ENCODE assay signal across 21 cellular contexts in genomic region chr12:1481326-1481725, GRCh38.
"Had no signal": no experiment of that assay in that cellular context is flagged by ENCODE, and none has a peak within 500 bp of the region (broad histone marks: within the 10 kb centered on the region; RNA-seq: fewer than 3 reads in every experiment).

No MANE protein-coding gene starts in this region.

- H3K9me3 ChIP-seq: left ventricle myocardium inferior, right atrium auricular region had no signal

- H3K4me1 ChIP-seq: right atrium auricular region had no signal

- H3K27ac ChIP-seq: left ventricle myocardium inferior, right atrium auricular region had no signal

- H3K36me3 ChIP-seq: right atrium auricular region had no signal

- H3K4me1 Mint-ChIP-seq: activated naive CD8-positive, alpha-beta T cell treated with anti-CD3 and anti-CD28 coated beads, Interleukin-2, amount 10 ng/mL, durations not matched to agents 7 days and 5 days; natural killer cell had no signal

- H3K27ac Mint-ChIP-seq: activated CD8-positive, alpha-beta T cell treated with anti-CD3 and anti-CD28 coated beads, Interleukin-2, amount 10 ng/mL, durations not matched to agents 7 days and 5 days; activated naive CD8-positive, alpha-beta T cell treated with anti-CD3 and anti-CD28 coated beads, Interleukin-2, amount 10 ng/mL, durations not matched to agents 7 days and 5 days; natural killer cell; progenitor cell of endocrine pancreas; T-helper 17 cell; type B pancreatic cell had no signal

- DNase-seq: activated CD4-positive, alpha-beta T cell treated with anti-CD3 and anti-CD28 coated beads for 48 hours; activated CD8-positive, alpha-beta memory T cell treated with anti-CD3 and anti-CD28 coated beads, Interleukin-2, amount 50 U/mL, for 4 hours; activated CD8-positive, alpha-beta T cell treated with anti-CD3 and anti-CD28 coated beads, Interleukin-2, amount 10 ng/mL, durations not matched to agents 7 days and 5 days; activated naive CD4-positive, alpha-beta T cell; activated naive CD8-positive, alpha-beta T cell treated with anti-CD3 and anti-CD28 coated beads, Interleukin-2, amount 10 ng/mL, durations not matched to agents 7 days and 5 days; anterior cingulate cortex; cortex of kidney; effector CD4-positive, alpha-beta T cell; left ventricle myocardium inferior; mesenchymal stem cell; natural killer cell; nucleus accumbens; small intestine; stimulated activated CD4-positive, alpha-beta T cell treated with anti-CD3 and anti-CD28 coated beads, Interleukin-4, amount 100 ng/mL, for 4 hours; stimulated activated CD8-positive, alpha-beta memory T cell treated with anti-CD3 and anti-CD28 coated beads, Interleukin-4, amount 100 ng/mL, for 48 hours; stimulated activated naive CD4-positive, alpha-beta T cell treated with Interleukin-2 at 50 U/mL for 16 hours; substantia nigra; T-helper 17 cell had no signal

- H3K4me3 ChIP-seq: left ventricle myocardium inferior, right atrium auricular region had no signal

- H3K9me3 Mint-ChIP-seq: activated naive CD8-positive, alpha-beta T cell treated with anti-CD3 and anti-CD28 coated beads, Interleukin-2, amount 10 ng/mL, durations not matched to agents 7 days and 5 days; natural killer cell; type B pancreatic cell had no signal

- H3K27me3 Mint-ChIP-seq: progenitor cell of endocrine pancreas, T-helper 17 cell, type B pancreatic cell had no signal

- H3K36me3 Mint-ChIP-seq: activated naive CD8-positive, alpha-beta T cell treated with anti-CD3 and anti-CD28 coated beads, Interleukin-2, amount 10 ng/mL, durations not matched to agents 7 days and 5 days; natural killer cell had no signal

- H3K27me3 ChIP-seq: right atrium auricular region had no signal

- H3K4me3 Mint-ChIP-seq: activated CD8-positive, alpha-beta T cell treated with anti-CD3 and anti-CD28 coated beads, Interleukin-2, amount 10 ng/mL, durations not matched to agents 7 days and 5 days; activated naive CD8-positive, alpha-beta T cell treated with anti-CD3 and anti-CD28 coated beads, Interleukin-2, amount 10 ng/mL, durations not matched to agents 7 days and 5 days; natural killer cell; T-helper 17 cell; type B pancreatic cell had no signal

- ATAC-seq: activated CD8-positive, alpha-beta T cell treated with anti-CD3 and anti-CD28 coated beads, Interleukin-2, amount 10 ng/mL, durations not matched to agents 7 days and 5 days; natural killer cell; T-helper 17 cell had no signal
